In the genomic region with DNA sequence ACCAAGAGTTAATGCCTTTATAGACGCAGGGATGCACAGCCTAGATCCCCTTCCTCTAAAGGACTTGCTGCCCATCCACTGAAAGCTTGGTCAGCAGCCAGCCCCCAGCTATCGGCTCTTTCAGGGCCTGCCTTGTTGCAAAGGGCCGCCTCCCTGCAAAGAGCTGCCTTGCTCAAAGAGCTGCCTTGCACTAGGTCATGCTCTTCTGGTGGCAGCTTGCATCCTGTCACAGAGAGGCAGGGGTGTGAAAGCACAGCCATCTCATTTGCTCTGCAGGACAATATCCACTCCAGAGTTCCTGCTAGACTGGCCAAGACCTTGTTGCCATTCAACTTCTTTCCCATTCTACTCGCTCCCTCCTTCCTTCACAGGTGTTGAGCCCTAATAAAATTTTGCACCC, we compare ENCODE assay signal across 20 cellular contexts.
"Had no signal": no experiment of that assay in that cellular context is flagged by ENCODE, and none has a peak within 500 bp of the region (broad histone marks: within the 10 kb centered on the region; RNA-seq: fewer than 3 reads in every experiment).

No MANE protein-coding gene starts in this region.

- H3K4me3 Mint-ChIP-seq: activated CD4-positive, alpha-beta memory T cell treated with anti-CD3 and anti-CD28 coated beads, Interleukin-2, amount 10 ng/mL, durations not matched to agents 7 days and 5 days; activated naive CD4-positive, alpha-beta T cell treated with anti-CD3 and anti-CD28 coated beads, Interleukin-2, amount 50 U/mL, for 24 hours; naive thymus-derived CD4-positive, alpha-beta T cell; stimulated activated naive CD8-positive, alpha-beta T cell treated with anti-CD3 and anti-CD28 coated beads, Interleukin-15, amount 100 ng/mL, for 72 hours; type B pancreatic cell; WTC11 had no signal

- H3K4me1 Mint-ChIP-seq: activated CD4-positive, alpha-beta memory T cell treated with anti-CD3 and anti-CD28 coated beads, Interleukin-2, amount 10 ng/mL, durations not matched to agents 7 days and 5 days; stimulated activated naive CD8-positive, alpha-beta T cell treated with anti-CD3 and anti-CD28 coated beads, Interleukin-15, amount 100 ng/mL, for 72 hours had no signal

- H3K9me3 ChIP-seq: adrenal gland, esophagus squamous epithelium, mucosa of descending colon, prostate gland, spleen had no signal

- H3K27me3 ChIP-seq: adrenal gland, esophagus squamous epithelium had no signal

- H3K9me3 Mint-ChIP-seq: activated CD4-positive, alpha-beta memory T cell treated with anti-CD3 and anti-CD28 coated beads, Interleukin-2, amount 10 ng/mL, durations not matched to agents 7 days and 5 days; activated naive CD4-positive, alpha-beta T cell treated with anti-CD3 and anti-CD28 coated beads, Interleukin-2, amount 50 U/mL, for 24 hours; naive thymus-derived CD4-positive, alpha-beta T cell; stimulated activated naive CD8-positive, alpha-beta T cell treated with anti-CD3 and anti-CD28 coated beads, Interleukin-15, amount 100 ng/mL, for 72 hours; type B pancreatic cell; WTC11 had no signal

- ATAC-seq: mucosa of descending colon; naive thymus-derived CD4-positive, alpha-beta T cell; sciatic nerve; stimulated activated naive CD8-positive, alpha-beta T cell treated with anti-CD3 and anti-CD28 coated beads, Interleukin-15, amount 100 ng/mL, for 72 hours; WTC11 had no signal

- H3K27ac Mint-ChIP-seq: activated CD4-positive, alpha-beta memory T cell treated with anti-CD3 and anti-CD28 coated beads, Interleukin-2, amount 10 ng/mL, durations not matched to agents 7 days and 5 days; activated naive CD4-positive, alpha-beta T cell treated with anti-CD3 and anti-CD28 coated beads, Interleukin-2, amount 50 U/mL, for 24 hours; naive thymus-derived CD4-positive, alpha-beta T cell; stimulated activated naive CD8-positive, alpha-beta T cell treated with anti-CD3 and anti-CD28 coated beads, Interleukin-15, amount 100 ng/mL, for 72 hours; type B pancreatic cell; WTC11 had no signal

- H3K4me3 ChIP-seq: adrenal gland, coronary artery, esophagus squamous epithelium, lung, mucosa of descending colon, prostate gland, spleen had no signal

- H3K27ac ChIP-seq: adrenal gland, coronary artery, prostate gland, spleen had no signal

- H3K36me3 Mint-ChIP-seq: activated naive CD4-positive, alpha-beta T cell treated with anti-CD3 and anti-CD28 coated beads, Interleukin-2, amount 50 U/mL, for 24 hours; type B pancreatic cell; WTC11 had no signal

- H3K27me3 Mint-ChIP-seq: type B pancreatic cell had no signal

- H3K36me3 ChIP-seq: adrenal gland, esophagus squamous epithelium, prostate gland, spleen had no signal

- DNase-seq: activated CD4-positive, alpha-beta memory T cell treated with anti-CD3 and anti-CD28 coated beads, Interleukin-2, amount 10 ng/mL, durations not matched to agents 7 days and 5 days; activated CD4-positive, alpha-beta T cell treated with anti-CD3 and anti-CD28 coated beads for 4 hours; activated effector memory CD4-positive, alpha-beta T cell treated with anti-CD3 and anti-CD28 coated beads, Interleukin-2, amount 50 U/mL, for 16 hours; activated T-cell treated with anti-CD3 and anti-CD28 coated beads, Interleukin-2, amount 50 U/mL, for 48 hours; esophagus squamous epithelium; hypothalamus; mucosa of descending colon; naive thymus-derived CD4-positive, alpha-beta T cell; nucleus accumbens; spleen; stimulated activated naive CD8-positive, alpha-beta T cell treated with anti-CD3 and anti-CD28 coated beads, Interleukin-15, amount 100 ng/mL, for 72 hours; T-helper 2 cell had no signal
